13 cellular contexts compared by ENCODE assay signal in the genomic region with DNA sequence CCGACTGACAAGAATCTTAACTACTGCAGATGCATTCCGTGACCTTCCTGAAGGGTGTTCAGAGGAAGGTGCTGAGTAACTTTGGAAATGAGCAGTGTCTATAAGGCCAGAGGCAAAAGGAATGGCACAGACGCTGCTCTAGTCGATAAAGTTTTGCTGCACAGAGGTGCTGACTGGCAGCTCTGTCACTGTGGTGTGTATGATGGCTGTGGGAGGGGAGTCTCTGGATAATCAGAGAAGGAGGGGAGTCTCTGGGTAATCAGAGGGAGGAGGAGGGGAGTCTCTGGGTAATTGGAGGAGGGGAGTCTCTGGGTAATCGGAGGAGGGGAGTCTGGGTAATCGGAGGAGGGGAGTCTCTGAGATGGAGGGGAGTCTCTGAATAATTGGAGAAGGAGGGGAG. TPM values are rescaled to one million over a fixed set of nuclear protein-coding genes. Genes with fewer than 3 reads are reported as not detected.
DNase-seq lines count a peak whose midpoint lies in the region; ATAC-seq, FAIRE-seq and TF ChIP-seq lines count a peak whose summit lies in the region.
"Had no signal": no experiment of that assay in that cellular context is flagged by ENCODE, and none has a peak within 500 bp of the region (broad histone marks: within the 10 kb centered on the region; RNA-seq: fewer than 3 reads in every experiment).

No MANE protein-coding gene starts in this region.

- no peaks in the 10 kb centered on the region for H3K9me3 Mint-ChIP-seq in osteocyte (ENCODE audit: unreplicated experiment)
- no peaks in the 10 kb centered on the region for H3K9me3 Mint-ChIP-seq in CD4-positive, alpha-beta T cell
- H3K9me3 Mint-ChIP-seq in activated CD4-positive, alpha-beta T cell treated with anti-CD3 and anti-CD28 coated beads for 36 hours (ENCODE audit: low read depth), result no peaks in the 10 kb centered on the region
- H3K9me3 Mint-ChIP-seq: activated T-cell treated with anti-CD3 and anti-CD28 coated beads, Interleukin-2, amount 50 U/mL, for 4 hours had no signal

- DNase-seq in HepG2 (ENCODE audit: low spot score) (no peak), right lobe of liver (no peak), left cardiac atrium (no peak), osteocyte (ENCODE audit: extremely low spot score, unreplicated experiment) (no peak), PC-9 (no peak)
- DNase-seq in CD4-positive, alpha-beta T cell, result no peak
- no peak for DNase-seq in activated CD4-positive, alpha-beta T cell treated with anti-CD3 and anti-CD28 coated beads for 36 hours
- DNase-seq: activated T-cell treated with anti-CD3 and anti-CD28 coated beads, Interleukin-2, amount 50 U/mL, for 4 hours; anterior cingulate cortex; NCI-H446 treated with DMSO at 0.1 percent for 48 hours had no signal

- no peak overlapping the region for H3K9ac ChIP-seq in HepG2 (ENCODE audit: insufficient read depth, low read depth, low read length)

- H2AFZ ChIP-seq in HepG2 (ENCODE audit: low read length), result no peak overlapping the region
- H2AFZ ChIP-seq in PC-9, result no peak overlapping the region

- WGBS in HepG2 (ENCODE audit: low lambda C conversion rate), result 98% methylated on average over 6 of the region's 6 CpGs
- 82% methylated on average over 6 of the region's 6 CpGs for WGBS in right lobe of liver (ENCODE audit: insufficient coverage, low coverage, low lambda C conversion rate, missing lambda C conversion rate)

- H3F3A ChIP-seq in PC-9 (ENCODE audit: insufficient read depth, low read depth), result peaks cover 4% of the 10 kb centered on the region; the same call in 1 of the 2 replicates

- intact Hi-C loops in HepG2 (cut with micrococcal nuclease; ENCODE audit: unreplicated experiment) (no loop called here), right lobe of liver (cut with DNase I) (no loop called here), left cardiac atrium (cut with DNase I) (no loop called here), PC-9 (cut with micrococcal nuclease; ENCODE audit: unreplicated experiment) (no loop called here)
- intact Hi-C loops in CD4-positive, alpha-beta T cell (cut with DNase I, micrococcal nuclease), result no loop called here
- intact Hi-C loops in activated CD4-positive, alpha-beta T cell treated with anti-CD3 and anti-CD28 coated beads for 36 hours (cut with DNase I, micrococcal nuclease), result no loop called here

- H3K4me3 ChIP-seq in HepG2 (replicated peaks in 1 of 3; ENCODE audit: insufficient read depth in 1 of 3, low read depth in 2 of 3, low read length in 3 of 3) (no peak overlapping the region), right lobe of liver (no peak overlapping the region), PC-9 (no peak overlapping the region)

- H3K4me2 ChIP-seq in HepG2 (ENCODE audit: low read depth, low read length), result no peak overlapping the region
- no peak overlapping the region for H3K4me2 ChIP-seq in PC-9

- H3K79me2 ChIP-seq in HepG2 (ENCODE audit: insufficient read depth, low read length), result peaks cover 2% of the 10 kb centered on the region
- 0 out of 2 replicates have a peak, but pooled peaks cover 3% of the 10 kb centered on the region for H3K79me2 ChIP-seq in PC-9 (ENCODE audit: low read depth)

- H3K27me3 ChIP-seq in HepG2 (ENCODE audit: control insufficient read depth in 1 of 2, insufficient read depth in 2 of 2, low read length in 2 of 2), result no peaks in the 10 kb centered on the region
- no peaks in the 10 kb centered on the region for H3K27me3 ChIP-seq in right lobe of liver
- no peaks in the 10 kb centered on the region for H3K27me3 ChIP-seq in CD4-positive, alpha-beta T cell (ENCODE audit: control insufficient read depth, insufficient read depth, low read length)
- H3K27me3 ChIP-seq in PC-9 (ENCODE audit: insufficient read depth, low read depth), result no peaks in the 10 kb centered on the region

- no peak for TF ChIP-seq RAD21 in HepG2 (CRISPR knock-in tag; IDR thresholded peaks at IDR 0.05)

- CTCF ChIA-PET in HepG2 (lab: Yijun Ruan, JAX; ENCODE audit: low intra/inter-chr PET ratio, low total read pairs) (no interaction called here), PC-9 (lab: Charles Lee) (no interaction called here)
- CTCF ChIA-PET in CD4-positive, alpha-beta T cell (lab: Charles Lee), result no interaction called here
- CTCF ChIA-PET in activated CD4-positive, alpha-beta T cell treated with anti-CD3 and anti-CD28 coated beads for 36 hours (lab: Charles Lee), result no interaction called here

- POLR2A ChIA-PET in HepG2 (lab: Yijun Ruan, JAX), result no interaction called here
- POLR2A ChIA-PET in CD4-positive, alpha-beta T cell (lab: Charles Lee), result no interaction called here
- POLR2A ChIA-PET in PC-9 (lab: Charles Lee; ENCODE audit: unreplicated experiment), result no interaction called here
- POLR2A ChIA-PET in activated CD4-positive, alpha-beta T cell treated with anti-CD3 and anti-CD28 coated beads for 36 hours (lab: Charles Lee), result no interaction called here

- H3K27ac Mint-ChIP-seq in osteocyte (ENCODE audit: unreplicated experiment), result peak overlapping the region; percentile 82
- no peak overlapping the region for H3K27ac Mint-ChIP-seq in CD4-positive, alpha-beta T cell
- H3K27ac Mint-ChIP-seq in activated CD4-positive, alpha-beta T cell treated with anti-CD3 and anti-CD28 coated beads for 36 hours, result no peak overlapping the region
- H3K27ac Mint-ChIP-seq: stimulated activated memory B cell treated with anti-CD40 and anti-IgM and Interleukin-4, amounts not matched to agents 10 μg/mL and 1 μg/mL and 100 μg/mL, for 72 hours had no signal

- H3K4me3 Mint-ChIP-seq in osteocyte (ENCODE audit: unreplicated experiment), result no peak overlapping the region
- no peak overlapping the region for H3K4me3 Mint-ChIP-seq in CD4-positive, alpha-beta T cell
- H3K4me3 Mint-ChIP-seq in activated CD4-positive, alpha-beta T cell treated with anti-CD3 and anti-CD28 coated beads for 36 hours, result no peak overlapping the region
- H3K4me3 Mint-ChIP-seq: activated T-cell treated with anti-CD3 and anti-CD28 coated beads, Interleukin-2, amount 50 U/mL, for 4 hours; stimulated activated memory B cell treated with anti-CD40 and anti-IgM and Interleukin-4, amounts not matched to agents 10 μg/mL and 1 μg/mL and 100 μg/mL, for 72 hours had no signal

- H3K9me3 ChIP-seq in HepG2 (ENCODE audit: low read length) (no peaks in the 10 kb centered on the region), right lobe of liver (no peaks in the 10 kb centered on the region), PC-9 (ENCODE audit: insufficient read depth, low read depth) (no peaks in the 10 kb centered on the region)
- H3K9me3 ChIP-seq in CD4-positive, alpha-beta T cell (ENCODE audit: control insufficient read depth, low read length), result no peaks in the 10 kb centered on the region

- BruUV-seq in HepG2 (replicated peaks; lab: Mats Ljungman, UMichigan) (no TSS peak), PC-9 (replicated peaks; lab: Mats Ljungman, UMichigan) (no TSS peak)

- peaks cover 19% of the 10 kb centered on the region for H3K4me1 ChIP-seq in HepG2 (ENCODE audit: insufficient read depth, low read length)
- H3K4me1 ChIP-seq in right lobe of liver, result peaks cover 0 to 11% (median 8%) of the 10 kb centered on the region in 4 donors
- peaks cover 20% of the 10 kb centered on the region for H3K4me1 ChIP-seq in PC-9 (replicated peaks; ENCODE audit: insufficient read depth)

- H3K36me3 ChIP-seq in HepG2 (replicated peaks in 1 of 2; ENCODE audit: control insufficient read depth in 1 of 2, insufficient read depth in 2 of 2, low read length in 2 of 2) (peaks cover 2 to 15% of the 10 kb centered on the region in 2 experiments), right lobe of liver (no peaks in the 10 kb centered on the region), PC-9 (ENCODE audit: low read depth) (no peaks in the 10 kb centered on the region)

- H4K20me1 ChIP-seq in HepG2 (ENCODE audit: insufficient read depth, low read length) (no peaks in the 10 kb centered on the region), PC-9 (ENCODE audit: insufficient read depth) (no peaks in the 10 kb centered on the region)

- no peak for FAIRE-seq in HepG2 (lab: Jason Lieb, UNC)
- FAIRE-seq: GM12891 had no signal

- H3K4me1 Mint-ChIP-seq in osteocyte (ENCODE audit: unreplicated experiment), result peaks cover 22% of the 10 kb centered on the region
- H3K4me1 Mint-ChIP-seq in CD4-positive, alpha-beta T cell (ENCODE audit: low read depth), result no peaks in the 10 kb centered on the region
- no peaks in the 10 kb centered on the region for H3K4me1 Mint-ChIP-seq in activated CD4-positive, alpha-beta T cell treated with anti-CD3 and anti-CD28 coated beads for 36 hours

- no peak for TF ChIP-seq POLR2A in HepG2 (IDR thresholded peaks at IDR 0.05; ENCODE audit: insufficient read depth in 1 of 2, low read depth in 2 of 2, low read length in 2 of 2)
- TF ChIP-seq POLR2A in right lobe of liver (IDR thresholded peaks at IDR 0.05), result no peak

- peaks cover 3% of the 10 kb centered on the region for H3K36me3 Mint-ChIP-seq in osteocyte (ENCODE audit: unreplicated experiment)
- H3K36me3 Mint-ChIP-seq in CD4-positive, alpha-beta T cell (ENCODE audit: low read depth), result no peaks in the 10 kb centered on the region
- H3K36me3 Mint-ChIP-seq in activated CD4-positive, alpha-beta T cell treated with anti-CD3 and anti-CD28 coated beads for 36 hours (ENCODE audit: low read depth), result peaks cover 2% of the 10 kb centered on the region

- no peaks in the 10 kb centered on the region for H3K9me2 ChIP-seq in PC-9 (ENCODE audit: insufficient read depth)

- H3K27ac ChIP-seq in HepG2 (ENCODE audit: extremely low read length, insufficient read depth, low read length), result no peak overlapping the region
- no peak overlapping the region for H3K27ac ChIP-seq in right lobe of liver
- H3K27ac ChIP-seq in CD4-positive, alpha-beta T cell (ENCODE audit: low read depth, low read length), result no peak overlapping the region
- H3K27ac ChIP-seq in PC-9, result no peak overlapping the region

- no peak for ATAC-seq in HepG2
- ATAC-seq in right lobe of liver, result no peak
- ATAC-seq in left cardiac atrium, result peak; percentile 45 to 61
- no peak for ATAC-seq in CD4-positive, alpha-beta T cell (ENCODE audit: poor library complexity)
- ATAC-seq in activated CD4-positive, alpha-beta T cell treated with anti-CD3 and anti-CD28 coated beads for 36 hours, result no peak
- no peak for ATAC-seq in HG03108 (IDR thresholded peaks at IDR 0.05; ENCODE audit: unreplicated experiment)
- ATAC-seq: activated T-cell treated with anti-CD3 and anti-CD28 coated beads, Interleukin-2, amount 50 U/mL, for 4 hours; stimulated activated memory B cell treated with anti-CD40 and anti-IgM and Interleukin-4, amounts not matched to agents 10 μg/mL and 1 μg/mL and 100 μg/mL, for 72 hours had no signal

- TF ChIP-seq EP300 in HepG2 (IDR thresholded peaks at IDR 0.05; ENCODE audit: low read depth in 2 of 2, low read length in 2 of 2) (no peak), HepG2 (CRISPR knock-in tag; IDR thresholded peaks at IDR 0.05; ENCODE audit: borderline replicate concordance) (no peak)

- H3K27me3 Mint-ChIP-seq in osteocyte (ENCODE audit: unreplicated experiment), result no peaks in the 10 kb centered on the region
- H3K27me3 Mint-ChIP-seq in CD4-positive, alpha-beta T cell, result no peaks in the 10 kb centered on the region
- no peaks in the 10 kb centered on the region for H3K27me3 Mint-ChIP-seq in activated CD4-positive, alpha-beta T cell treated with anti-CD3 and anti-CD28 coated beads for 36 hours
- H3K27me3 Mint-ChIP-seq: stimulated activated memory B cell treated with anti-CD40 and anti-IgM and Interleukin-4, amounts not matched to agents 10 μg/mL and 1 μg/mL and 100 μg/mL, for 72 hours had no signal

- in situ Hi-C loops in HepG2 (cut with HindIII; ENCODE audit: extremely low pct_ligation_motif_present, low pct_unique_long_range_greater_than_20kb), result no loop called here

- TF ChIP-seq CTCF in HepG2 (CRISPR knock-in tag; IDR thresholded peaks at IDR 0.05) (no peak), right lobe of liver (IDR thresholded peaks at IDR 0.05) (no peak), osteocyte (IDR thresholded peaks at IDR 0.05) (no peak), PC-9 (conservative IDR thresholded peaks at IDR 0.05) (no peak)
- no peak for TF ChIP-seq CTCF in CD4-positive, alpha-beta T cell (IDR thresholded peaks at IDR 0.05)

RNA-seq across cellular contexts. Expression of a gene that starts 18.4 kb away (rescaled TPM):
- total RNA-seq in HepG2 (2016; rRNA removed; fragmentation: Illumina TruSeq; extraction: Trizol) (11.3 and 21.7 TPM in 2 replicates), right lobe of liver (10 to 100 TPM in 4 of 6 experiments, 1 to 10 TPM in 2; 8.4 to 21.9 (median 11.4) TPM), left cardiac atrium (10 to 100 TPM; 21.5 to 26.5 TPM), osteocyte (55.3 and 56.1 TPM in 2 replicates), PC-9 (2021) (32.5 and 38.8 TPM in 2 replicates)
- total RNA-seq in HepG2 (2016; cell fraction: cytosol; rRNA removed; fragmentation: Illumina TruSeq; extraction: Trizol; ENCODE audit: low read depth), result 5.6 and 7.0 TPM in 2 replicates
- 8.4 and 25.4 TPM in 2 replicates for total RNA-seq in HepG2 (2016; cell fraction: insoluble cytoplasmic fraction; rRNA removed; fragmentation: Illumina TruSeq; extraction: Trizol)
- total RNA-seq in HepG2 (2016; cell fraction: membrane; rRNA removed; fragmentation: Illumina TruSeq; extraction: Trizol), result 10.9 and 11.3 TPM in 2 replicates
- 23.2 and 23.3 TPM in 2 replicates for total RNA-seq in HepG2 (2016; cell fraction: nucleus; rRNA removed; fragmentation: Illumina TruSeq; extraction: Trizol)
- polyA plus RNA-seq in HepG2 (2011; rRNA removed), result 26.4 and 37.6 TPM in 2 replicates
- 28.3 and 34.4 TPM in 2 replicates for polyA plus RNA-seq in HepG2 (2011; cell fraction: cytosol; rRNA removed)
- 151 and 168 TPM in 2 replicates for polyA plus RNA-seq in HepG2 (2011; cell fraction: nucleus; rRNA removed)
- polyA plus RNA-seq in HepG2 (2012), result 19.9 and 35.5 TPM in 2 replicates
- polyA plus RNA-seq in HepG2 (2016; cell fraction: cytosol; fragmentation: Illumina TruSeq; extraction: Trizol; ENCODE audit: low read depth), result 5.4 and 6.0 TPM in 2 replicates
- polyA plus RNA-seq in HepG2 (2016; cell fraction: insoluble cytoplasmic fraction; fragmentation: Illumina TruSeq; extraction: Trizol; ENCODE audit: low read depth), result 11.4 and 12.9 TPM in 2 replicates
- polyA plus RNA-seq in HepG2 (2016; cell fraction: membrane; fragmentation: Illumina TruSeq; extraction: Trizol; ENCODE audit: low read depth), result 9.5 and 10.3 TPM in 2 replicates
- polyA plus RNA-seq in HepG2 (2016; cell fraction: nucleus; fragmentation: Illumina TruSeq; extraction: Trizol; ENCODE audit: insufficient read depth, low read depth), result 59.3 and 60.5 TPM in 2 replicates
- 43.0 and 66.5 TPM in 2 replicates for polyA minus RNA-seq in HepG2 (2011; rRNA and poly(A)+ RNA removed; ENCODE audit: low replicate concordance)
- 20.3 and 23.7 TPM in 2 replicates for polyA minus RNA-seq in HepG2 (2011; cell fraction: cytosol; rRNA and poly(A)+ RNA removed)
- polyA minus RNA-seq in HepG2 (2011; cell fraction: nucleus; rRNA and poly(A)+ RNA removed), result 28.6 and 30.4 TPM in 2 replicates
- total RNA-seq in CD4-positive, alpha-beta T cell, result 10 to 100 TPM; 15.2 to 18.4 TPM
- total RNA-seq in activated CD4-positive, alpha-beta T cell treated with anti-CD3 and anti-CD28 coated beads for 36 hours, result 10 to 100 TPM; 14.8 to 18.8 TPM

RNA-seq across cellular contexts. Expression of a gene that starts 26.7 kb away (rescaled TPM):
- total RNA-seq in HepG2 (2016; rRNA removed; fragmentation: Illumina TruSeq; extraction: Trizol), result 1.5 and 8.9 TPM in 2 replicates
- 1.8 and 2.3 TPM in 2 replicates for total RNA-seq in HepG2 (2016; cell fraction: cytosol; rRNA removed; fragmentation: Illumina TruSeq; extraction: Trizol; ENCODE audit: low read depth)
- total RNA-seq in HepG2 (2016; cell fraction: insoluble cytoplasmic fraction; rRNA removed; fragmentation: Illumina TruSeq; extraction: Trizol), result 1.2 and 9.2 TPM in 2 replicates
- total RNA-seq in HepG2 (2016; cell fraction: membrane; rRNA removed; fragmentation: Illumina TruSeq; extraction: Trizol), result 1.7 and 2.0 TPM in 2 replicates
- 14.4 and 16.4 TPM in 2 replicates for total RNA-seq in HepG2 (2016; cell fraction: nucleus; rRNA removed; fragmentation: Illumina TruSeq; extraction: Trizol)
- 14.3 and 19.9 TPM in 2 replicates for polyA plus RNA-seq in HepG2 (2011; rRNA removed)
- 2.2 and 2.9 TPM in 2 replicates for polyA plus RNA-seq in HepG2 (2011; cell fraction: cytosol; rRNA removed)
- polyA plus RNA-seq in HepG2 (2011; cell fraction: nucleus; rRNA removed), result 267 and 279 TPM in 2 replicates
- 18.3 and 18.6 TPM in 2 replicates for polyA plus RNA-seq in HepG2 (2012)
- 0.44 and 0.54 TPM in 2 replicates for polyA plus RNA-seq in HepG2 (2016; cell fraction: cytosol; fragmentation: Illumina TruSeq; extraction: Trizol; ENCODE audit: low read depth)
- polyA plus RNA-seq in HepG2 (2016; cell fraction: insoluble cytoplasmic fraction; fragmentation: Illumina TruSeq; extraction: Trizol; ENCODE audit: low read depth), result 1.5 and 1.9 TPM in 2 replicates
- polyA plus RNA-seq in HepG2 (2016; cell fraction: membrane; fragmentation: Illumina TruSeq; extraction: Trizol; ENCODE audit: low read depth), result 0.82 and 1.0 TPM in 2 replicates
- polyA plus RNA-seq in HepG2 (2016; cell fraction: nucleus; fragmentation: Illumina TruSeq; extraction: Trizol; ENCODE audit: insufficient read depth, low read depth), result 71.0 and 80.1 TPM in 2 replicates
- 0.23 and 6.4 TPM in 2 replicates for polyA minus RNA-seq in HepG2 (2011; rRNA and poly(A)+ RNA removed; ENCODE audit: low replicate concordance)
- polyA minus RNA-seq in HepG2 (2011; cell fraction: cytosol; rRNA and poly(A)+ RNA removed), result 0.97 and 2.5 TPM in 2 replicates
- 14.8 and 15.1 TPM in 2 replicates for polyA minus RNA-seq in HepG2 (2011; cell fraction: nucleus; rRNA and poly(A)+ RNA removed)
- 1 to 10 TPM in 1 of 6 experiments, under 1 TPM in 4, not detected in 1; 0.09 to 1.0 (median 0.28) TPM for total RNA-seq in right lobe of liver
- total RNA-seq in left cardiac atrium, result 1 to 10 TPM in 1 of 2 donors, under 1 TPM in 1; 0.55 to 1.6 TPM
- not detected in 2 replicates for total RNA-seq in osteocyte
- total RNA-seq in CD4-positive, alpha-beta T cell, result 100 to 1,000 TPM; 109 to 114 TPM
- 18.1 and 27.6 TPM in 2 replicates for total RNA-seq in PC-9 (2021)
- 10 to 100 TPM; 31.7 to 38.8 TPM for total RNA-seq in activated CD4-positive, alpha-beta T cell treated with anti-CD3 and anti-CD28 coated beads for 36 hours

RNA-seq across cellular contexts. Expression of a gene that starts 38.5 kb away (rescaled TPM):
- total RNA-seq in HepG2 (2016; rRNA removed; fragmentation: Illumina TruSeq; extraction: Trizol) (74.1 and 81.3 TPM in 2 replicates), right lobe of liver (100 to 1,000 TPM in 2 of 6 experiments, 10 to 100 TPM in 4; 66.4 to 135 (median 76.2) TPM), left cardiac atrium (100 to 1,000 TPM; 153 to 159 TPM), osteocyte (151 and 160 TPM in 2 replicates), PC-9 (2021) (87.8 and 104 TPM in 2 replicates)
- 28.3 and 31.4 TPM in 2 replicates for total RNA-seq in HepG2 (2016; cell fraction: cytosol; rRNA removed; fragmentation: Illumina TruSeq; extraction: Trizol; ENCODE audit: low read depth)
- 73.0 and 77.2 TPM in 2 replicates for total RNA-seq in HepG2 (2016; cell fraction: insoluble cytoplasmic fraction; rRNA removed; fragmentation: Illumina TruSeq; extraction: Trizol)
- 30.6 and 37.6 TPM in 2 replicates for total RNA-seq in HepG2 (2016; cell fraction: membrane; rRNA removed; fragmentation: Illumina TruSeq; extraction: Trizol)
- total RNA-seq in HepG2 (2016; cell fraction: nucleus; rRNA removed; fragmentation: Illumina TruSeq; extraction: Trizol), result 39.1 and 43.2 TPM in 2 replicates
- 36.0 and 51.4 TPM in 2 replicates for polyA plus RNA-seq in HepG2 (2011; rRNA removed)
- 30.1 and 56.0 TPM in 2 replicates for polyA plus RNA-seq in HepG2 (2011; cell fraction: cytosol; rRNA removed)
- polyA plus RNA-seq in HepG2 (2011; cell fraction: nucleus; rRNA removed), result 135 and 166 TPM in 2 replicates
- 42.4 and 61.5 TPM in 2 replicates for polyA plus RNA-seq in HepG2 (2012)
- polyA plus RNA-seq in HepG2 (2016; cell fraction: cytosol; fragmentation: Illumina TruSeq; extraction: Trizol; ENCODE audit: low read depth), result 14.2 and 15.8 TPM in 2 replicates
- 62.8 and 84.3 TPM in 2 replicates for polyA plus RNA-seq in HepG2 (2016; cell fraction: insoluble cytoplasmic fraction; fragmentation: Illumina TruSeq; extraction: Trizol; ENCODE audit: low read depth)
- polyA plus RNA-seq in HepG2 (2016; cell fraction: membrane; fragmentation: Illumina TruSeq; extraction: Trizol; ENCODE audit: low read depth), result 21.1 and 22.9 TPM in 2 replicates
- 61.8 and 67.0 TPM in 2 replicates for polyA plus RNA-seq in HepG2 (2016; cell fraction: nucleus; fragmentation: Illumina TruSeq; extraction: Trizol; ENCODE audit: insufficient read depth, low read depth)
- 72.2 and 124 TPM in 2 replicates for polyA minus RNA-seq in HepG2 (2011; rRNA and poly(A)+ RNA removed; ENCODE audit: low replicate concordance)
- polyA minus RNA-seq in HepG2 (2011; cell fraction: cytosol; rRNA and poly(A)+ RNA removed), result 42.7 and 46.3 TPM in 2 replicates
- 49.1 and 49.3 TPM in 2 replicates for polyA minus RNA-seq in HepG2 (2011; cell fraction: nucleus; rRNA and poly(A)+ RNA removed)
- 100 to 1,000 TPM; 131 to 132 TPM for total RNA-seq in CD4-positive, alpha-beta T cell
- 100 to 1,000 TPM; 111 to 116 TPM for total RNA-seq in activated CD4-positive, alpha-beta T cell treated with anti-CD3 and anti-CD28 coated beads for 36 hours

RNA-seq across cellular contexts. Expression of a gene that starts 53.7 kb away (rescaled TPM):
- 0.80 and 2.1 TPM in 2 replicates for total RNA-seq in HepG2 (2016; rRNA removed; fragmentation: Illumina TruSeq; extraction: Trizol)
- 1.7 and 1.8 TPM in 2 replicates for total RNA-seq in HepG2 (2016; cell fraction: cytosol; rRNA removed; fragmentation: Illumina TruSeq; extraction: Trizol; ENCODE audit: low read depth)
- 1.4 and 2.0 TPM in 2 replicates for total RNA-seq in HepG2 (2016; cell fraction: insoluble cytoplasmic fraction; rRNA removed; fragmentation: Illumina TruSeq; extraction: Trizol)
- 2.1 and 2.2 TPM in 2 replicates for total RNA-seq in HepG2 (2016; cell fraction: membrane; rRNA removed; fragmentation: Illumina TruSeq; extraction: Trizol)
- total RNA-seq in HepG2 (2016; cell fraction: nucleus; rRNA removed; fragmentation: Illumina TruSeq; extraction: Trizol), result 1.8 and 1.9 TPM in 2 replicates
- polyA plus RNA-seq in HepG2 (2011; rRNA removed), result 1.2 and 2.1 TPM in 2 replicates
- 1.1 and 2.0 TPM in 2 replicates for polyA plus RNA-seq in HepG2 (2011; cell fraction: cytosol; rRNA removed)
- 4.9 and 10.2 TPM in 2 replicates for polyA plus RNA-seq in HepG2 (2011; cell fraction: nucleus; rRNA removed)
- 1.6 and 2.0 TPM in 2 replicates for polyA plus RNA-seq in HepG2 (2012)
- polyA plus RNA-seq in HepG2 (2016; cell fraction: cytosol; fragmentation: Illumina TruSeq; extraction: Trizol; ENCODE audit: low read depth), result 1.6 and 2.7 TPM in 2 replicates
- polyA plus RNA-seq in HepG2 (2016; cell fraction: insoluble cytoplasmic fraction; fragmentation: Illumina TruSeq; extraction: Trizol; ENCODE audit: low read depth), result 1.0 and 2.1 TPM in 2 replicates
- polyA plus RNA-seq in HepG2 (2016; cell fraction: membrane; fragmentation: Illumina TruSeq; extraction: Trizol; ENCODE audit: low read depth), result 2.8 and 4.3 TPM in 2 replicates
- polyA plus RNA-seq in HepG2 (2016; cell fraction: nucleus; fragmentation: Illumina TruSeq; extraction: Trizol; ENCODE audit: insufficient read depth, low read depth), result 5.7 and 7.3 TPM in 2 replicates
- polyA minus RNA-seq in HepG2 (2011; rRNA and poly(A)+ RNA removed; ENCODE audit: low replicate concordance), result 2.3 and 4.3 TPM in 2 replicates
- polyA minus RNA-seq in HepG2 (2011; cell fraction: cytosol; rRNA and poly(A)+ RNA removed), result 1.5 and 1.8 TPM in 2 replicates
- polyA minus RNA-seq in HepG2 (2011; cell fraction: nucleus; rRNA and poly(A)+ RNA removed), result not detected in 2 replicates
- total RNA-seq in right lobe of liver, result 100 to 1,000 TPM in 2 of 6 experiments, 10 to 100 TPM in 4; 48.2 to 133 (median 66.3) TPM
- total RNA-seq in left cardiac atrium, result 10 to 100 TPM; 35.4 to 36.7 TPM
- total RNA-seq in osteocyte, result 27.0 and 28.0 TPM in 2 replicates
- 100 to 1,000 TPM; 358 to 392 TPM for total RNA-seq in CD4-positive, alpha-beta T cell
- total RNA-seq in PC-9 (2021), result 78.9 and 98.3 TPM in 2 replicates
- 10 to 100 TPM; 33.0 to 34.9 TPM for total RNA-seq in activated CD4-positive, alpha-beta T cell treated with anti-CD3 and anti-CD28 coated beads for 36 hours

Comparison
In these comparisons a context has a peak if more than half of its experiments do, and no peak if none do; other contexts are left out.
1. ATAC-seq: peak in left cardiac atrium (2 of 2); none in HepG2 (single experiment), right lobe of liver (0 of 4), CD4-positive, alpha-beta T cell (single experiment), activated CD4-positive, alpha-beta T cell treated with anti-CD3 and anti-CD28 coated beads for 36 hours (single experiment) and HG03108 (single experiment).